Comparison of ENCODE assay signal across 10 cellular contexts in genomic region chr10:541750-542371, GRCh38.
A peak's percentile ranks its signal among the peaks of the same experiment; 100 is the strongest.
DNase-seq lines count a peak whose midpoint lies in the region; ATAC-seq and TF ChIP-seq lines count a peak whose summit lies in the region.
"Had no signal": no experiment of that assay in that cellular context is flagged by ENCODE, and none has a peak within 500 bp of the region (broad histone marks: within the 10 kb centered on the region; RNA-seq: fewer than 3 reads in every experiment).

No MANE protein-coding gene starts in this region.

- H3K27ac ChIP-seq in aorta (ENCODE audit: low read depth in 1 of 2, low read length in 2 of 2) = no peak overlapping the region

- DNase-seq in Calu3 (peak; percentile 81), HFFc6 (no peak), SHP77 (lab: John Stamatoyannopoulos, UW) (peak; percentile 38 to 42), mesenteric fat pad (ENCODE audit: low spot score) (peak; percentile 81), aorta (no peak), amygdala (lab: John Stamatoyannopoulos, UW) (no peak), AG08396 (ENCODE audit: low spot score) (no peak)
- DNase-seq: DND-41 had no signal

- peak overlapping the region; percentile 41 for H3K4me3 Mint-ChIP-seq in Calu3 (ENCODE audit: low read depth, unreplicated experiment)
- no peak overlapping the region for H3K4me3 Mint-ChIP-seq in HFFc6
- H3K4me3 Mint-ChIP-seq: central memory CD8-positive, alpha-beta T cell had no signal

- BruUV-seq in Calu3 (replicated peaks; lab: Mats Ljungman, UMichigan) = no TSS peak

- intact Hi-C loops in Calu3 (cut with micrococcal nuclease; ENCODE audit: unreplicated experiment) = no loop called here
- intact Hi-C loops in aorta (cut with DNase I) = no loop called here

- H3K36me3 Mint-ChIP-seq in Calu3 (ENCODE audit: insufficient read depth, unreplicated experiment) (peaks cover 14% of the 10 kb centered on the region), HFFc6 (ENCODE audit: low read depth) (peaks cover 16% of the 10 kb centered on the region)

- H3K4me1 Mint-ChIP-seq in Calu3 (ENCODE audit: low read depth, unreplicated experiment) (peaks cover 33% of the 10 kb centered on the region), HFFc6 (ENCODE audit: low read depth) (peaks cover 45% of the 10 kb centered on the region)

- H3K27me3 ChIP-seq in aorta (ENCODE audit: control insufficient read depth in 1 of 2, insufficient read depth in 2 of 2, low read length in 1 of 2) = no peaks in the 10 kb centered on the region

- CTCF ChIA-PET in Calu3 (lab: Charles Lee) = no interaction called here

- H3K27ac Mint-ChIP-seq in Calu3 (ENCODE audit: unreplicated experiment) (peak overlapping the region; percentile 12), HFFc6 (peak overlapping the region; percentile 33; the same call in 1 of the 2 replicates)

- TF ChIP-seq CTCF in Calu3 (IDR thresholded peaks at IDR 0.05; ENCODE audit: unreplicated experiment) = no peak
- TF ChIP-seq CTCF in HFFc6 (IDR thresholded peaks at IDR 0.05) = no peak

- 58 to 70% methylated on average over 16 of the region's 16 CpGs for WGBS in aorta, 2 donors

- no peaks in the 10 kb centered on the region for H3K9me3 ChIP-seq in aorta (ENCODE audit: control insufficient read depth, low read length)

- no peak for ATAC-seq in HG02973 (IDR thresholded peaks at IDR 0.05; ENCODE audit: unreplicated experiment)
- no peak for ATAC-seq in aorta (ENCODE audit: low FRiP score)

- H3K9me3 Mint-ChIP-seq in Calu3 (ENCODE audit: low read depth, unreplicated experiment) (no peaks in the 10 kb centered on the region), HFFc6 (no peaks in the 10 kb centered on the region)
- H3K9me3 Mint-ChIP-seq: central memory CD8-positive, alpha-beta T cell had no signal

- H3K4me1 ChIP-seq in aorta (ENCODE audit: control insufficient read depth in 1 of 2, insufficient read depth in 2 of 2, low read length in 2 of 2) = no peaks in the 10 kb centered on the region

- no peaks in the 10 kb centered on the region for H3K36me3 ChIP-seq in aorta (ENCODE audit: control insufficient read depth in 1 of 2, insufficient read depth in 2 of 2, low read length in 1 of 2)

- H3K4me3 ChIP-seq in aorta (ENCODE audit: low read length in 2 of 2) = no peak overlapping the region

- H3K27me3 Mint-ChIP-seq in Calu3 (ENCODE audit: unreplicated experiment) (no peaks in the 10 kb centered on the region), HFFc6 (ENCODE audit: insufficient read depth) (peaks cover 5% of the 10 kb centered on the region)

Comparison
In these comparisons a context has a peak if more than half of its experiments do, and no peak if none do; other contexts are left out.
1. DNase-seq: peak in Calu3 (single experiment), SHP77 (2 of 2) and mesenteric fat pad (single experiment); none in HFFc6 (single experiment), aorta (0 of 2), amygdala (0 of 56) and AG08396 (single experiment).